Comparison of ENCODE assay signal across 8 cellular contexts in the genomic region with DNA sequence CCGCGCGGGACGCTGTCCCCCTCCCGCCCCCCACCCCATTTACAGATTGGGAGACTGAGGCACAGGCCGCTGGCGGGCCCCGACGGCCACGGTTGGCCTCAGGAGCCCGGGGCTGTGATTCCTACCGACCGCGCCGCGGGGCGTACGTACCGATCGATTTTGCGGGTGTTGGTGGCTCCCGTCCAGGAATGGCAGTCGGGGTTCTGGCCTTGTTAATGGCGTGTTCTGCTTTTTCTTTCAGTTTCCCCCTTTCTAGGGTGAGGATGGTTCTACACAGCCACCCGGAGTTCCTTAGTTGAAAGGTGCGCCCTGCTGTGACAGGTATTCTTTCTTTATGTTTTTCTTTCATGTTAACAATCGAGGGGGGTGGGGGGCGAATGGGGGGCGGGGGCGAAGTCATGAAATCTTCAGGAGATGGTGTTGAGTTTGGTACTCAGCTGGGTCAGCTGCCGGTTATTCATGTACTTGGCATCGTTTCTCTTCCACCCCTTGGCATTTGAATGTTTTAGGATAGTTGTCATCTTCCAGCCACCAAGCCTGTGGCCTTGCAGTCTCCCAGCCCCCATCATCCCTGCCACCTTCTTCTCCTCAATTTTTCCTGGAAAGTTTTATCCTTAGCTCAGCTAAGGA. TPM values are rescaled to one million over a fixed set of nuclear protein-coding genes. Genes with fewer than 3 reads are reported as not detected.
A peak's percentile ranks its signal among the peaks of the same experiment; 100 is the strongest.
DNase-seq lines count a peak whose midpoint lies in the region; ATAC-seq and TF ChIP-seq lines count a peak whose summit lies in the region.

No MANE protein-coding gene starts in this region.

- peak overlapping the region; percentile 69 for H3K9ac ChIP-seq in neural cell (ENCODE audit: low read length)

- DNase-seq in GM13977 (ENCODE audit: low spot score) = peak; percentile 64
- DNase-seq in NAMALWA (ENCODE audit: low spot score) = peak; percentile 67
- peak; percentile 29 for DNase-seq in fibroblast of the aortic adventitia (ENCODE audit: low read depth)
- DNase-seq in NCI-H345 treated with DMSO at 0.1 percent for 48 hours (lab: John Stamatoyannopoulos, UW; ENCODE audit: unreplicated experiment) = no peak
- no peak for DNase-seq in amniotic stem cell (lab: John Stamatoyannopoulos, UW)

- no peaks in the 10 kb centered on the region for H3K27me3 ChIP-seq in neural cell (ENCODE audit: insufficient read depth, low read depth, low read length)

- peaks cover 43% of the 10 kb centered on the region for H3K4me1 Mint-ChIP-seq in activated T-helper 17 cell treated with anti-CD3 and anti-CD28 coated beads, Interleukin-2, amount 50 U/mL, for 72 hours

- no peaks in the 10 kb centered on the region for H3K9me3 ChIP-seq in neural cell (ENCODE audit: low read length)

- H3K27ac ChIP-seq in neural cell (ENCODE audit: low read length) = no peak overlapping the region

- ATAC-seq in activated T-helper 17 cell treated with anti-CD3 and anti-CD28 coated beads, Interleukin-2, amount 50 U/mL, for 72 hours (replicated peaks) = peak; percentile 1
- no peak for ATAC-seq in GM19324 (IDR thresholded peaks at IDR 0.05; ENCODE audit: low FRiP score, unreplicated experiment)

- no peaks in the 10 kb centered on the region for H3K27me3 Mint-ChIP-seq in activated T-helper 17 cell treated with anti-CD3 and anti-CD28 coated beads, Interleukin-2, amount 50 U/mL, for 72 hours

- no peak for TF ChIP-seq RAD21 in neural cell (conservative IDR thresholded peaks at IDR 0.05)

- H3K36me3 Mint-ChIP-seq in activated T-helper 17 cell treated with anti-CD3 and anti-CD28 coated beads, Interleukin-2, amount 50 U/mL, for 72 hours (ENCODE audit: low read depth) = peaks cover 58% of the 10 kb centered on the region

- no peaks in the 10 kb centered on the region for H3F3A ChIP-seq in neural cell (ENCODE audit: insufficient read depth, low read length, poor library complexity, severe bottlenecking)

- H3K4me2 ChIP-seq in neural cell (ENCODE audit: low read length) = peak overlapping the region; percentile 28

- in situ Hi-C loops in GM13977 (cut with MboI; ENCODE audit: low pct_unique_long_range_greater_than_20kb, low sequenced_read_pairs, unreplicated experiment) = loop anchor here (10.0 kb wide), 1 partner anchor 68 kb away; no protein-coding TSS in a partner anchor

- no peaks in the 10 kb centered on the region for H3K9me3 Mint-ChIP-seq in activated T-helper 17 cell treated with anti-CD3 and anti-CD28 coated beads, Interleukin-2, amount 50 U/mL, for 72 hours

- H3K4me3 ChIP-seq in fibroblast of the aortic adventitia (ENCODE audit: low read depth, low read length) (peak overlapping the region; percentile 78), neural cell (ENCODE audit: low read length) (peak overlapping the region; percentile 87)

- TF ChIP-seq EP300 in neural cell (conservative IDR thresholded peaks at IDR 0.05; ENCODE audit: poor library complexity, severe bottlenecking) = no peak

- no peaks in the 10 kb centered on the region for H4K20me1 ChIP-seq in neural cell (ENCODE audit: insufficient read depth)

- H2AFZ ChIP-seq in neural cell (ENCODE audit: low read depth, low read length) = peak overlapping the region; percentile 43

- peak overlapping the region; percentile 99 for H3K4me3 Mint-ChIP-seq in activated T-helper 17 cell treated with anti-CD3 and anti-CD28 coated beads, Interleukin-2, amount 50 U/mL, for 72 hours

- H3K36me3 ChIP-seq in neural cell (ENCODE audit: insufficient read depth, low read length) = no peaks in the 10 kb centered on the region

- no peak for TF ChIP-seq CTCF in GM13977 (IDR thresholded peaks at IDR 0.05; ENCODE audit: extremely low read depth, insufficient read depth, missing control alignments)
- no peak for TF ChIP-seq CTCF in fibroblast of the aortic adventitia (IDR thresholded peaks at IDR 0.05; ENCODE audit: insufficient read depth, low read length)
- TF ChIP-seq CTCF in neural cell (IDR thresholded peaks at IDR 0.05; ENCODE audit: poor library complexity, severe bottlenecking) = no peak

- H3K79me2 ChIP-seq in neural cell (replicated peaks; ENCODE audit: insufficient read depth, low read length) = no peaks in the 10 kb centered on the region

- H3K27ac Mint-ChIP-seq in activated T-helper 17 cell treated with anti-CD3 and anti-CD28 coated beads, Interleukin-2, amount 50 U/mL, for 72 hours = peak overlapping the region; percentile 99

- H3K9me2 ChIP-seq in neural cell (ENCODE audit: insufficient read depth, low read length) = no peaks in the 10 kb centered on the region

TF ChIP-seq in neural cell, 6 proteins besides CTCF, POLR2A, EP300 and RAD21:
- TF ChIP-seq EZH2 (IDR thresholded peaks at IDR 0.05; ENCODE audit: borderline replicate concordance, insufficient read depth, low read length, poor library complexity, severe bottlenecking) = no peak
- no peak for TF ChIP-seq POLR2AphosphoS5 (IDR thresholded peaks at IDR 0.05)

RNA-seq across cellular contexts. Expression of a gene that starts 0.8 kb away (rescaled TPM):
- total RNA-seq in activated T-helper 17 cell treated with anti-CD3 and anti-CD28 coated beads, Interleukin-2, amount 50 U/mL, for 72 hours = 100 to 1,000 TPM; 112 to 130 TPM
- total RNA-seq in fibroblast of the aortic adventitia (ENCODE audit: low replicate concordance) = 41.3 and 62.6 TPM in 2 replicates
- polyA plus RNA-seq in neural cell = 26.0 and 27.6 TPM in 2 replicates
- 81.8 and 105 TPM in 2 replicates for polyA minus RNA-seq in neural cell

RNA-seq across cellular contexts. Expression of a gene that starts 49.2 kb away (rescaled TPM):
- total RNA-seq in activated T-helper 17 cell treated with anti-CD3 and anti-CD28 coated beads, Interleukin-2, amount 50 U/mL, for 72 hours = 10 to 100 TPM in 1 of 2 donors, 1 to 10 TPM in 1; 7.6 to 28.4 TPM
- not detected in 2 replicates for total RNA-seq in fibroblast of the aortic adventitia (ENCODE audit: low replicate concordance)
- polyA plus RNA-seq in neural cell = not detected in 2 replicates
- polyA minus RNA-seq in neural cell = not detected in 2 replicates

Comparison
In these comparisons a context has a peak if more than half of its experiments do, and no peak if none do; other contexts are left out.
1. DNase-seq: peak in GM13977 (single experiment), NAMALWA (single experiment) and fibroblast of the aortic adventitia (single experiment); none in NCI-H345 treated with DMSO at 0.1 percent for 48 hours (single experiment) and amniotic stem cell (single experiment).